In genomic region chr2:234881413-234882241, GRCh38 we compare ENCODE assay signal across 1 cellular context.
TF ChIP-seq lines count a peak whose summit lies in the region.

No MANE protein-coding gene starts in this region.

TF ChIP-seq in HepG2, 621 proteins besides CTCF, POLR2A, EP300 and RAD21 (continued from another document and continues in another):
- TF ChIP-seq, protein P1, sequence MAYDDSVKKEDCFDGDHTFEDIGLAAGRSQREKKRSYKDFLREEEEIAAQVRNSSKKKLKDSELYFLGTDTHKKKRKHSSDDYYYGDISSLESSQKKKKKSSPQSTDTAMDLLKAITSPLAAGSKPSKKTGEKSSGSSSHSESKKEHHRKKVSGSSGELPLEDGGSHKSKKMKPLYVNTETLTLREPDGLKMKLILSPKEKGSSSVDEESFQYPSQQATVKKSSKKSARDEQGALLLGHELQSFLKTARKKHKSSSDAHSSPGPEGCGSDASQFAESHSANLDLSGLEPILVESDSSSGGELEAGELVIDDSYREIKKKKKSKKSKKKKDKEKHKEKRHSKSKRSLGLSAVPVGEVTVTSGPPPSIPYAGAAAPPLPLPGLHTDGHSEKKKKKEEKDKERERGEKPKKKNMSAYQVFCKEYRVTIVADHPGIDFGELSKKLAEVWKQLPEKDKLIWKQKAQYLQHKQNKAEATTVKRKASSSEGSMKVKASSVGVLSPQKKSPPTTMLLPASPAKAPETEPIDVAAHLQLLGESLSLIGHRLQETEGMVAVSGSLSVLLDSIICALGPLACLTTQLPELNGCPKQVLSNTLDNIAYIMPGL (CRISPR knock-in tag; IDR thresholded peaks at IDR 0.05; ENCODE audit: borderline replicate concordance in 1 of 2, low read depth in 1 of 2): peak; percentile 78 to 91
- TF ChIP-seq MXD4 (CRISPR knock-in tag; IDR thresholded peaks at IDR 0.05) (peak; percentile 88), ZNF639 (CRISPR knock-in tag; conservative IDR thresholded peaks at IDR 0.05) (no peak), SMC3 (IDR thresholded peaks at IDR 0.05; ENCODE audit: low read length) (peak; percentile 96), DMAP1 (CRISPR knock-in tag; IDR thresholded peaks at IDR 0.05) (no peak; the same call in 1 of the 2 replicates), SIX1 (CRISPR knock-in tag; IDR thresholded peaks at IDR 0.05; ENCODE audit: borderline replicate concordance) (peak; percentile 55; the same call in 1 of the 2 replicates), ZBTB4 (CRISPR knock-in tag; IDR thresholded peaks at IDR 0.05; ENCODE audit: borderline replicate concordance) (0 out of 2 replicates have a peak, but pooled peaks have one; percentile 38), RARA (CRISPR knock-in tag; IDR thresholded peaks at IDR 0.05) (peak; percentile 53), KDM4B (CRISPR knock-in tag; IDR thresholded peaks at IDR 0.05) (no peak), EZH2 (conservative IDR thresholded peaks at IDR 0.05; ENCODE audit: low read depth, low read length) (no peak), FOXA1 (IDR thresholded peaks at IDR 0.05) (no peak), FOXA1 (CRISPR knock-in tag; IDR thresholded peaks at IDR 0.05) (peak; percentile 36; the same call in 1 of the 2 replicates), ZMYM3 (CRISPR knock-in tag; IDR thresholded peaks at IDR 0.05) (peak; percentile 83), ZBTB38 (CRISPR knock-in tag; IDR thresholded peaks at IDR 0.05) (peak; percentile 80; the same call in 1 of the 2 replicates), ZNF101 (CRISPR knock-in tag; IDR thresholded peaks at IDR 0.05; ENCODE audit: borderline replicate concordance, low read depth) (no peak), DR1 (CRISPR knock-in tag; IDR thresholded peaks at IDR 0.05) (no peak; the same call in 1 of the 2 replicates), ZNF350 (CRISPR knock-in tag; IDR thresholded peaks at IDR 0.05; ENCODE audit: borderline replicate concordance, low read depth) (0 out of 2 replicates have a peak, but pooled peaks have one; percentile 49), RFX3 (CRISPR knock-in tag; IDR thresholded peaks at IDR 0.05) (no peak), NR0B2 (CRISPR knock-in tag; IDR thresholded peaks at IDR 0.05) (no peak), ZNF644 (CRISPR knock-in tag; IDR thresholded peaks at IDR 0.05; ENCODE audit: low read depth) (peak; percentile 93), TMF1 (CRISPR knock-in tag; IDR thresholded peaks at IDR 0.05; ENCODE audit: low read depth) (0 out of 2 replicates have a peak, but pooled peaks have one; percentile 60), KLF11 (CRISPR knock-in tag; IDR thresholded peaks at IDR 0.05) (no peak; the same call in 1 of the 2 replicates), ERF (CRISPR knock-in tag; IDR thresholded peaks at IDR 0.05) (peak; percentile 86; the same call in 1 of the 2 replicates), CEBPG (CRISPR knock-in tag; IDR thresholded peaks at IDR 0.05) (peak; percentile 59), JUNB (CRISPR knock-in tag; IDR thresholded peaks at IDR 0.05; ENCODE audit: borderline replicate concordance) (no peak), TFDP1 (CRISPR knock-in tag; IDR thresholded peaks at IDR 0.05; ENCODE audit: borderline replicate concordance) (peak; percentile 26; the same call in 1 of the 2 replicates), PHF8 (CRISPR knock-in tag; IDR thresholded peaks at IDR 0.05) (peak; percentile 50), ZNF205 (CRISPR knock-in tag; IDR thresholded peaks at IDR 0.05) (peak; percentile 85), E2F1 (CRISPR knock-in tag; IDR thresholded peaks at IDR 0.05) (no peak), MEIS2 (CRISPR knock-in tag; IDR thresholded peaks at IDR 0.05) (0 out of 2 replicates have a peak, but pooled peaks have one; percentile 51), PHF20 (CRISPR knock-in tag; IDR thresholded peaks at IDR 0.05) (peak; percentile 73), BHLHE40 (IDR thresholded peaks at IDR 0.05; ENCODE audit: low read length) (peak; percentile 86), ZNF354B (CRISPR knock-in tag; IDR thresholded peaks at IDR 0.05) (no peak), ZBTB25 (CRISPR knock-in tag; IDR thresholded peaks at IDR 0.05) (peak; percentile 13; the same call in 1 of the 2 replicates), SOX6 (IDR thresholded peaks at IDR 0.05) (no peak), SOX6 (CRISPR knock-in tag; IDR thresholded peaks at IDR 0.05) (peak; percentile 74; the same call in 1 of the 2 replicates), XBP1 (CRISPR knock-in tag; IDR thresholded peaks at IDR 0.05) (peak; percentile 20; the same call in 1 of the 2 replicates), ZFAT (CRISPR knock-in tag; conservative IDR thresholded peaks at IDR 0.05) (no peak), HDAC2 (CRISPR knock-in tag; IDR thresholded peaks at IDR 0.05) (peak; percentile 73; the same call in 1 of the 2 replicates), SMAD3 (CRISPR knock-in tag; IDR thresholded peaks at IDR 0.05) (peak; percentile 70), BRCA1 (CRISPR knock-in tag; IDR thresholded peaks at IDR 0.05) (peak; percentile 56), TEAD3 (CRISPR knock-in tag; optimal IDR thresholded peaks at IDR 0.05; ENCODE audit: borderline replicate concordance) (peak; percentile 95)
- TF ChIP-seq, protein P2, sequence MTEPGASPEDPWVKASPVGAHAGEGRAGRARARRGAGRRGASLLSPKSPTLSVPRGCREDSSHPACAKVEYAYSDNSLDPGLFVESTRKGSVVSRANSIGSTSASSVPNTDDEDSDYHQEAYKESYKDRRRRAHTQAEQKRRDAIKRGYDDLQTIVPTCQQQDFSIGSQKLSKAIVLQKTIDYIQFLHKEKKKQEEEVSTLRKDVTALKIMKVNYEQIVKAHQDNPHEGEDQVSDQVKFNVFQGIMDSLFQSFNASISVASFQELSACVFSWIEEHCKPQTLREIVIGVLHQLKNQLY (CRISPR knock-in tag; IDR thresholded peaks at IDR 0.05): peak; percentile 91
- TF ChIP-seq, protein P3, sequence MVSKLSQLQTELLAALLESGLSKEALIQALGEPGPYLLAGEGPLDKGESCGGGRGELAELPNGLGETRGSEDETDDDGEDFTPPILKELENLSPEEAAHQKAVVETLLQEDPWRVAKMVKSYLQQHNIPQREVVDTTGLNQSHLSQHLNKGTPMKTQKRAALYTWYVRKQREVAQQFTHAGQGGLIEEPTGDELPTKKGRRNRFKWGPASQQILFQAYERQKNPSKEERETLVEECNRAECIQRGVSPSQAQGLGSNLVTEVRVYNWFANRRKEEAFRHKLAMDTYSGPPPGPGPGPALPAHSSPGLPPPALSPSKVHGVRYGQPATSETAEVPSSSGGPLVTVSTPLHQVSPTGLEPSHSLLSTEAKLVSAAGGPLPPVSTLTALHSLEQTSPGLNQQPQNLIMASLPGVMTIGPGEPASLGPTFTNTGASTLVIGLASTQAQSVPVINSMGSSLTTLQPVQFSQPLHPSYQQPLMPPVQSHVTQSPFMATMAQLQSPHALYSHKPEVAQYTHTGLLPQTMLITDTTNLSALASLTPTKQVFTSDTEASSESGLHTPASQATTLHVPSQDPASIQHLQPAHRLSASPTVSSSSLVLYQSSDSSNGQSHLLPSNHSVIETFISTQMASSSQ (IDR thresholded peaks at IDR 0.05; ENCODE audit: low read depth): no peak
- TF ChIP-seq, protein P3 (CRISPR knock-in tag; IDR thresholded peaks at IDR 0.05; ENCODE audit: borderline replicate concordance): no peak
- TF ChIP-seq, protein P4, sequence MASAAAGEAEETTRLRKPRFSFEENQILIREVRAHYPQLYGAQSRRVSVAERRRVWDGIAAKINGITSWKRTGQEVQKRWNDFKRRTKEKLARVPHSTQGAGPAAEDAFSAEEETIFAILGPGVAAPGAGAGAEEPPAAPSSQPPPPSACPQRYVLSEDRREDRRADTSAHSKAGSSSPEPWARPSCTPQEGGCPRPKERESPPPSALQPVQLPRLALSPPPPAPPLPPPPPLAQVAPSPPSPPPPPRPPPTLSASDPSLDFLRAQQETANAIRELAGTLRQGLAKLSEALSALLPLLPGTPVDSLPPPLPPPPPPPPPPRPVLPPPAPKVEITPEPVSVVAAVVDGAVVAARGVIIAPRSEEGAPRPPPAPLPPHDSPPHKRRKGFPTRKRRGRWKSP (CRISPR knock-in tag; IDR thresholded peaks at IDR 0.05): no peak; the same call in 1 of the 2 replicates
- TF ChIP-seq, protein P5, sequence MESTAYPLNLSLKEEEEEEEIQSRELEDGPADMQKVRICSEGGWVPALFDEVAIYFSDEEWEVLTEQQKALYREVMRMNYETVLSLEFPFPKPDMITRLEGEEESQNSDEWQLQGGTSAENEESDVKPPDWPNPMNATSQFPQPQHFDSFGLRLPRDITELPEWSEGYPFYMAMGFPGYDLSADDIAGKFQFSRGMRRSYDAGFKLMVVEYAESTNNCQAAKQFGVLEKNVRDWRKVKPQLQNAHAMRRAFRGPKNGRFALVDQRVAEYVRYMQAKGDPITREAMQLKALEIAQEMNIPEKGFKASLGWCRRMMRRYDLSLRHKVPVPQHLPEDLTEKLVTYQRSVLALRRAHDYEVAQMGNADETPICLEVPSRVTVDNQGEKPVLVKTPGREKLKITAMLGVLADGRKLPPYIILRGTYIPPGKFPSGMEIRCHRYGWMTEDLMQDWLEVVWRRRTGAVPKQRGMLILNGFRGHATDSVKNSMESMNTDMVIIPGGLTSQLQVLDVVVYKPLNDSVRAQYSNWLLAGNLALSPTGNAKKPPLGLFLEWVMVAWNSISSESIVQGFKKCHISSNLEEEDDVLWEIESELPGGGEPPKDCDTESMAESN (CRISPR knock-in tag; conservative IDR thresholded peaks at IDR 0.05): 0 out of 2 replicates have a peak, but pooled peaks have one; percentile 54
